In the genomic region with DNA sequence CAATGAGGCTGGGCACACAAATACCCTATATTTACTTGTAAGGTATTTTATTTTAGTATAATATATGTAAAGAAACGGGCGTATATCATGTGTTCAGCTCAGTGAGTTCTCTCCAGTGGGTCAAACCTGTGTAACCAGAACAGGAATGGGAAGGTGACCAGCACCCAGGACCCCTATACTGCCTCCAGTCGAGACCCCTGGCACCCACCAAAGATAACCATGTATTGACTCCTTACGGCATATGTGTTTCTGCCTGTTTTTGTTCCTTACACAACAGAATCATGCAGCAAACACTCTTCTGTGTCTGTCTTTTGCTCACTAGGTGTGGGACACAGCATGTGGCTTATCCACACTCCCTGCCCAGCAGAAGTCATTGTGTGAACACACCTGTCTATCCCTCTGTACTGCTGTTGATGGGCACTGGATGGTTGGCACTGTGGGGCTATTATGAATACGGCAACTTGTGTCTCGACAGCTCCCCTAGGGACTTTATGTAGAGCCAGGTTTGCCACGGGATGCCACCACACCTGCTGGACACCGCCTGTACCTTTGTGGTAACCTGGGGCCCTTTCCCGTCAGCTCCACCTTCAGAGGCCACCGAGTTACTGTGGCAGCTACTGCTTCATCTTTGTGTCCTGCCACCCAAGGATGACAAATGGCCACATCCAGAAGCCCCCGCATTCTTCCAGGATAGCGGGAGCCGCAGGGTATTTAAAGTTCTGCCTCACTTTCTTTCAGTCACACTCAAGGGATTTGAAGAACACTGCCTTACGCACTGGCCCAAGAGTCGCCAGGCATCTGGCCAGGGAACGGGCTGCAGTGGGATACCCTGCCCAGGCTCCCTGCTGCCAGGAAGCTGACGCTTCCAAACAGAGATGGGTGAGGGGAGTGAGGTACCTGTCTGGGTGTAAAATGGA, we compare ENCODE assay signal across 30 cellular contexts.
"Had no signal": no experiment of that assay in that cellular context is flagged by ENCODE, and none has a peak within 500 bp of the region (broad histone marks: within the 10 kb centered on the region; RNA-seq: fewer than 3 reads in every experiment).

No MANE protein-coding gene starts in this region.

- ATAC-seq: activated CD4-positive, CD25-positive, alpha-beta regulatory T cell treated with anti-CD3 and anti-CD28 coated beads, Interleukin-2, amount 50 U/mL, for 24 hours; gastrocnemius medialis; left lung; lower lobe of right lung; pancreas; stimulated activated memory B cell treated with anti-CD40 and anti-IgM and Interleukin-4, amounts not matched to agents 10 μg/mL and 1 μg/mL and 100 μg/mL, for 72 hours; stimulated activated naive CD8-positive, alpha-beta T cell treated with anti-CD3 and anti-CD28 coated beads, Interleukin-15, amount 100 ng/mL, for 72 hours; upper lobe of right lung had no signal

- H3K36me3 ChIP-seq: gastrocnemius medialis, left lung, lower lobe of right lung, neutrophil, pancreas, right atrium auricular region, thyroid gland, upper lobe of right lung, WERI-Rb-1 had no signal

- H3K4me3 ChIP-seq: gastrocnemius medialis, left lung, lower lobe of right lung, pancreas, right atrium auricular region, smooth muscle cell, thyroid gland, upper lobe of right lung had no signal

- DNase-seq: activated CD4-positive, alpha-beta T cell treated with anti-CD3 and anti-CD28 coated beads for 48 hours; activated CD4-positive, alpha-beta T cell treated with anti-CD3 and anti-CD28 coated beads, Interleukin-2, amount 50 U/mL, for 48 hours; activated effector memory CD4-positive, alpha-beta T cell treated with Interleukin-2 at 50 U/mL for 16 hours; activated naive CD4-positive, alpha-beta T cell treated with Interleukin-2 at 50 U/mL for 16 hours; anterior cingulate cortex; effector CD8-positive, alpha-beta T cell; gastrocnemius medialis; glutamatergic neuron; lower lobe of right lung; naive B cell; nephron progenitor cell; stimulated activated CD4-positive, alpha-beta T cell treated with anti-CD3 and anti-CD28 coated beads, Interleukin-1b, Interleukin-23, amount 100 ng/mL, for 48 hours; stimulated activated CD4-positive, alpha-beta T cell treated with anti-CD3 and anti-CD28 coated beads, Interleukin-4, amount 100 ng/mL, for 4 hours; stimulated activated CD8-positive, alpha-beta memory T cell treated with anti-CD3 and anti-CD28 coated beads, Interleukin-4, amount 100 ng/mL, for 48 hours; stimulated activated naive CD8-positive, alpha-beta T cell treated with anti-CD3 and anti-CD28 coated beads, Interleukin-15, amount 100 ng/mL, for 72 hours; T1000; thyroid gland; upper lobe of right lung; WERI-Rb-1 had no signal

- H3K27me3 ChIP-seq: gastrocnemius medialis, left lung, neutrophil, pancreas, right atrium auricular region, thyroid gland, upper lobe of right lung had no signal

- H3K27me3 Mint-ChIP-seq: activated naive CD8-positive, alpha-beta T cell; stimulated activated naive CD8-positive, alpha-beta T cell treated with anti-CD3 and anti-CD28 coated beads, Interleukin-15, amount 100 ng/mL, for 72 hours had no signal

- H3K27ac Mint-ChIP-seq: activated naive CD8-positive, alpha-beta T cell; mesothelial cell of epicardium; naive B cell; nephron progenitor cell; stimulated activated memory B cell treated with anti-CD40 and anti-IgM and Interleukin-4, amounts not matched to agents 10 μg/mL and 1 μg/mL and 100 μg/mL, for 72 hours; stimulated activated naive CD8-positive, alpha-beta T cell treated with anti-CD3 and anti-CD28 coated beads, Interleukin-15, amount 100 ng/mL, for 72 hours had no signal

- H3K4me3 Mint-ChIP-seq: activated naive CD8-positive, alpha-beta T cell; central memory CD8-positive, alpha-beta T cell; mesothelial cell of epicardium; naive B cell; nephron progenitor cell; stimulated activated memory B cell treated with anti-CD40 and anti-IgM and Interleukin-4, amounts not matched to agents 10 μg/mL and 1 μg/mL and 100 μg/mL, for 72 hours; stimulated activated naive CD8-positive, alpha-beta T cell treated with anti-CD3 and anti-CD28 coated beads, Interleukin-15, amount 100 ng/mL, for 72 hours had no signal

- H3K4me1 ChIP-seq: pancreas, thyroid gland had no signal

- H3K9me3 ChIP-seq: gastrocnemius medialis, neutrophil, pancreas, right atrium auricular region, thyroid gland, upper lobe of right lung had no signal

- H3K27ac ChIP-seq: epithelial cell of prostate, gastrocnemius medialis, left lung, lower lobe of right lung, neutrophil, pancreas, right atrium auricular region, thyroid gland, upper lobe of right lung, WERI-Rb-1 had no signal
